In the genomic region with DNA sequence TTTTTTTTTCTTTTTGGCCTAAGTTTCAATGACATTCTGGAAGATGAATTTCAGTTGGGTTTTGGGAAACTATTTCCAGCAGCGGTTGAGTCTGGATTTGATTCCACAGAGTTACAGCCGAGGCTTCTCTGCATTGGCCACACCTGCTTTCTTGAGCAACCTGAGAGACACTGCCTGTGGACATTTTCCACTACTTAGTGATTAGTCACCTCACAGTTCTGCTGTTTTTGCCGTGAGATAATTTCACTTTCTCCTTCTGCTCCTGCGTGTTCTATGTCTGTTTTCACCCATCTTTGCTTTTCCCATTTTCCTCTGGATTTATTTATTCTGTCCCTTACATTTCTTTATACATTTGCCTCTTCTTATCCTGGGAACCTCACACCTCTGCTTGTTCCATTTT, we compare ENCODE assay signal across 11 cellular contexts.
DNase-seq lines count a peak whose midpoint lies in the region; ATAC-seq and TF ChIP-seq lines count a peak whose summit lies in the region.
"Had no signal": no experiment of that assay in that cellular context is flagged by ENCODE, and none has a peak within 500 bp of the region (broad histone marks: within the 10 kb centered on the region; RNA-seq: fewer than 3 reads in every experiment).

No MANE protein-coding gene starts in this region.

- H3K4me2 ChIP-seq in smooth muscle cell, result peak overlapping the region; percentile 83

- TF ChIP-seq CTCF in GM12865 (IDR thresholded peaks at IDR 0.05; ENCODE audit: insufficient read depth, low read depth, low read length, missing control alignments), result no peak
- no peak for TF ChIP-seq CTCF in smooth muscle cell (IDR thresholded peaks at IDR 0.05; ENCODE audit: borderline replicate concordance, insufficient read depth, poor library complexity, severe bottlenecking)

- no peaks in the 10 kb centered on the region for H3K36me3 ChIP-seq in smooth muscle cell (ENCODE audit: low read depth)

- no peak overlapping the region for H3K27ac Mint-ChIP-seq in activated T-helper 1 cell treated with anti-CD3 and anti-CD28 coated beads, Interleukin-12 subunit alpha, Interleukin-12 subunit beta, Interleukin-2, Interleukin-4 antibody, amounts not matched to agents 30 ng/mL and 10 ng/mL and 1 ng/mL, durations not matched to agents 14 hours and 24 hours and 36 hours
- H3K27ac Mint-ChIP-seq in T-helper 17 cell, result no peak overlapping the region
- H3K27ac Mint-ChIP-seq: natural killer cell treated with Interleukin-12 subunit alpha and Interleukin-12 subunit beta and Interleukin-15 and Interleukin-18, amount 100 ng/mL, for 72 hours had no signal

- no peaks in the 10 kb centered on the region for H3K4me1 Mint-ChIP-seq in activated T-helper 1 cell treated with anti-CD3 and anti-CD28 coated beads, Interleukin-12 subunit alpha, Interleukin-12 subunit beta, Interleukin-2, Interleukin-4 antibody, amounts not matched to agents 30 ng/mL and 10 ng/mL and 1 ng/mL, durations not matched to agents 14 hours and 24 hours and 36 hours (ENCODE audit: low read depth)
- H3K4me1 Mint-ChIP-seq in T-helper 17 cell, result peaks cover 7% of the 10 kb centered on the region

- no peaks in the 10 kb centered on the region for H3K36me3 Mint-ChIP-seq in activated T-helper 1 cell treated with anti-CD3 and anti-CD28 coated beads, Interleukin-12 subunit alpha, Interleukin-12 subunit beta, Interleukin-2, Interleukin-4 antibody, amounts not matched to agents 30 ng/mL and 10 ng/mL and 1 ng/mL, durations not matched to agents 14 hours and 24 hours and 36 hours (ENCODE audit: low read depth)
- H3K36me3 Mint-ChIP-seq in T-helper 17 cell (ENCODE audit: low read depth), result peaks cover 4% of the 10 kb centered on the region
- H3K36me3 Mint-ChIP-seq: natural killer cell treated with Interleukin-12 subunit alpha and Interleukin-12 subunit beta and Interleukin-15 and Interleukin-18, amount 100 ng/mL, for 72 hours had no signal

- no peak overlapping the region for H2AFZ ChIP-seq in smooth muscle cell (ENCODE audit: low read depth)

- no peak overlapping the region for H3K4me3 Mint-ChIP-seq in activated T-helper 1 cell treated with anti-CD3 and anti-CD28 coated beads, Interleukin-12 subunit alpha, Interleukin-12 subunit beta, Interleukin-2, Interleukin-4 antibody, amounts not matched to agents 30 ng/mL and 10 ng/mL and 1 ng/mL, durations not matched to agents 14 hours and 24 hours and 36 hours
- H3K4me3 Mint-ChIP-seq in T-helper 17 cell, result no peak overlapping the region
- H3K4me3 Mint-ChIP-seq: natural killer cell treated with Interleukin-12 subunit alpha and Interleukin-12 subunit beta and Interleukin-15 and Interleukin-18, amount 100 ng/mL, for 72 hours had no signal

- H3K27me3 ChIP-seq in right cardiac atrium (ENCODE audit: control insufficient read depth, insufficient read depth) (no peaks in the 10 kb centered on the region), smooth muscle cell (ENCODE audit: low read depth) (no peaks in the 10 kb centered on the region)

- H3K4me3 ChIP-seq in GM12865 (ENCODE audit: low read depth, low read length) (peak overlapping the region; percentile 32), right cardiac atrium (ENCODE audit: low read length) (no peak overlapping the region), smooth muscle cell (peak overlapping the region; percentile 37)

- WGBS in right cardiac atrium, result 55% methylated on average over 4 of the region's 4 CpGs
- WGBS in smooth muscle cell (ENCODE audit: low lambda C conversion rate), result 23% methylated on average over 4 of the region's 4 CpGs

- peak overlapping the region; percentile 81 for H3K9ac ChIP-seq in smooth muscle cell (ENCODE audit: low read depth)

- no peak overlapping the region for H3K27ac ChIP-seq in right cardiac atrium (ENCODE audit: low read length)
- peak overlapping the region; percentile 90 for H3K27ac ChIP-seq in smooth muscle cell (ENCODE audit: low read depth)

- H3K9me3 Mint-ChIP-seq in activated T-helper 1 cell treated with anti-CD3 and anti-CD28 coated beads, Interleukin-12 subunit alpha, Interleukin-12 subunit beta, Interleukin-2, Interleukin-4 antibody, amounts not matched to agents 30 ng/mL and 10 ng/mL and 1 ng/mL, durations not matched to agents 14 hours and 24 hours and 36 hours, result no peaks in the 10 kb centered on the region
- H3K9me3 Mint-ChIP-seq: natural killer cell treated with Interleukin-12 subunit alpha and Interleukin-12 subunit beta and Interleukin-15 and Interleukin-18, amount 100 ng/mL, for 72 hours had no signal

- ATAC-seq in right cardiac atrium (peak; percentile 45 to 49), GM21528 (IDR thresholded peaks at IDR 0.05; ENCODE audit: low FRiP score, unreplicated experiment) (no peak), T-helper 17 cell (no peak)
- ATAC-seq: natural killer cell treated with Interleukin-12 subunit alpha and Interleukin-12 subunit beta and Interleukin-15 and Interleukin-18, amount 100 ng/mL, for 72 hours had no signal

- DNase-seq in GM12865 (ENCODE audit: low read depth) (peak; percentile 33), amniotic epithelial cell (ENCODE audit: low read depth) (peak; percentile 61), right cardiac atrium (no peak), smooth muscle cell (lab: John Stamatoyannopoulos, UW; ENCODE audit: unreplicated experiment) (no peak), ureter (ENCODE audit: low spot score) (no peak), T-helper 17 cell (no peak)
- no peak for DNase-seq in activated T-helper 1 cell treated with anti-CD3 and anti-CD28 coated beads, Interleukin-12 subunit alpha, Interleukin-12 subunit beta, Interleukin-2, Interleukin-4 antibody, amounts not matched to agents 30 ng/mL and 10 ng/mL and 1 ng/mL, durations not matched to agents 14 hours and 24 hours and 36 hours (ENCODE audit: low spot score)
- DNase-seq: cortex of kidney, NCI-H69 had no signal

- H3K27me3 Mint-ChIP-seq in activated T-helper 1 cell treated with anti-CD3 and anti-CD28 coated beads, Interleukin-12 subunit alpha, Interleukin-12 subunit beta, Interleukin-2, Interleukin-4 antibody, amounts not matched to agents 30 ng/mL and 10 ng/mL and 1 ng/mL, durations not matched to agents 14 hours and 24 hours and 36 hours (ENCODE audit: insufficient read depth), result no peaks in the 10 kb centered on the region
- peaks cover 36% of the 10 kb centered on the region for H3K27me3 Mint-ChIP-seq in T-helper 17 cell
- H3K27me3 Mint-ChIP-seq: natural killer cell treated with Interleukin-12 subunit alpha and Interleukin-12 subunit beta and Interleukin-15 and Interleukin-18, amount 100 ng/mL, for 72 hours had no signal

- no peaks in the 10 kb centered on the region for H4K20me1 ChIP-seq in smooth muscle cell (ENCODE audit: low read depth)

- H3K4me1 ChIP-seq in right cardiac atrium (ENCODE audit: control insufficient read depth, insufficient read depth, low read length) (peaks cover 2% of the 10 kb centered on the region), smooth muscle cell (ENCODE audit: low read depth) (peaks cover 17% of the 10 kb centered on the region)

- no peaks in the 10 kb centered on the region for H3K9me3 ChIP-seq in right cardiac atrium (ENCODE audit: control insufficient read depth, low read length)
- no peaks in the 10 kb centered on the region for H3K9me3 ChIP-seq in smooth muscle cell (replicated peaks; ENCODE audit: low read depth)
- H3K9me3 ChIP-seq in T-helper 17 cell (ENCODE audit: control insufficient read depth, low read length, poor library complexity, severe bottlenecking), result no peaks in the 10 kb centered on the region

- peaks cover 5% of the 10 kb centered on the region for H3K79me2 ChIP-seq in smooth muscle cell (ENCODE audit: low read depth)

- intact Hi-C loops in right cardiac atrium (cut with DNase I), result no loop called here
- intact Hi-C loops in activated T-helper 1 cell treated with anti-CD3 and anti-CD28 coated beads, Interleukin-12 subunit alpha, Interleukin-12 subunit beta, Interleukin-2, Interleukin-4 antibody, amounts not matched to agents 30 ng/mL and 10 ng/mL and 1 ng/mL, durations not matched to agents 14 hours and 24 hours and 36 hours (cut with micrococcal nuclease), result no loop called here

- H3F3A ChIP-seq in smooth muscle cell (ENCODE audit: low read depth), result peaks cover 17% of the 10 kb centered on the region

Comparison
In these comparisons a context has a peak if more than half of its experiments do, and no peak if none do; other contexts are left out.
1. DNase-seq: peak in GM12865 (single experiment) and amniotic epithelial cell (single experiment); none in right cardiac atrium (0 of 3), smooth muscle cell (single experiment), ureter (single experiment), activated T-helper 1 cell treated with anti-CD3 and anti-CD28 coated beads, Interleukin-12 subunit alpha, Interleukin-12 subunit beta, Interleukin-2, Interleukin-4 antibody, amounts not matched to agents 30 ng/mL and 10 ng/mL and 1 ng/mL, durations not matched to agents 14 hours and 24 hours and 36 hours (single experiment) and T-helper 17 cell (0 of 3).
2. ATAC-seq: peak in right cardiac atrium (2 of 2); none in GM21528 (single experiment) and T-helper 17 cell (single experiment).